ENCODE assay signal across 9 cellular contexts in genomic region chr11:16924826-16925494, GRCh38.
DNase-seq lines count a peak whose midpoint lies in the region; ATAC-seq and TF ChIP-seq lines count a peak whose summit lies in the region.
"Had no signal": no experiment of that assay in that cellular context is flagged by ENCODE, and none has a peak within 500 bp of the region (broad histone marks: within the 10 kb centered on the region; RNA-seq: fewer than 3 reads in every experiment).

No MANE protein-coding gene starts in this region.

- H3K4me3 Mint-ChIP-seq in Calu3 (ENCODE audit: low read depth, unreplicated experiment), result peak overlapping the region; percentile 95

- H3K36me3 ChIP-seq in PC-9 (ENCODE audit: low read depth) (no peaks in the 10 kb centered on the region), esophagus muscularis mucosa (no peaks in the 10 kb centered on the region)

- H4K20me1 ChIP-seq in PC-9 (ENCODE audit: insufficient read depth), result peaks cover 4% of the 10 kb centered on the region

- H3K27ac ChIP-seq in PC-9, result peak overlapping the region; percentile 91
- peak overlapping the region in 3 of 4 donors; percentile 45 to 70 (median 48) for H3K27ac ChIP-seq in esophagus muscularis mucosa (replicated peaks in 1 of 4)

- peak; percentile 93 for DNase-seq in Calu3
- peak; percentile 86 to 87 for DNase-seq in PC-9
- no peak for DNase-seq in esophagus muscularis mucosa (ENCODE audit: extremely low spot score)
- peak; percentile 30 for DNase-seq in myocyte (ENCODE audit: low read depth)
- DNase-seq in GM10266 (ENCODE audit: extremely low spot score), result no peak
- no peak for DNase-seq in NOMO-1 (lab: John Stamatoyannopoulos, UW; ENCODE audit: unreplicated experiment in 2 of 2)

- no peak overlapping the region for H2AFZ ChIP-seq in PC-9

- peaks cover 62% of the 10 kb centered on the region for H3K4me1 ChIP-seq in PC-9 (replicated peaks; ENCODE audit: insufficient read depth)
- H3K4me1 ChIP-seq in esophagus muscularis mucosa, result peaks cover 10 to 29% (median 23%) of the 10 kb centered on the region in 4 donors

- H3F3A ChIP-seq in PC-9 (ENCODE audit: insufficient read depth, low read depth), result peaks cover 29% of the 10 kb centered on the region; the same call in 1 of the 2 replicates

- peak overlapping the region; percentile 88 for H3K4me2 ChIP-seq in PC-9

- CTCF ChIA-PET in Calu3 (lab: Charles Lee) (interaction anchor here (0.6 to 2.0 kb wide), 6 partner anchors 22 to 151 kb away, joined by 3 to 9 read pairs (median 4); no protein-coding TSS in a partner anchor), PC-9 (lab: Charles Lee) (no interaction called here)

- H3K9me2 ChIP-seq in PC-9 (ENCODE audit: insufficient read depth), result no peaks in the 10 kb centered on the region

- H3K27ac Mint-ChIP-seq in Calu3 (ENCODE audit: unreplicated experiment), result peak overlapping the region; percentile 87

- H3K9me3 ChIP-seq in PC-9 (ENCODE audit: insufficient read depth, low read depth), result no peaks in the 10 kb centered on the region
- no peaks in the 10 kb centered on the region for H3K9me3 ChIP-seq in esophagus muscularis mucosa

- TSS peak; percentile 74 for BruUV-seq in Calu3 (replicated peaks; lab: Mats Ljungman, UMichigan)
- BruUV-seq in PC-9 (replicated peaks; lab: Mats Ljungman, UMichigan), result TSS peak; percentile 52

- H3K79me2 ChIP-seq in PC-9 (ENCODE audit: low read depth), result peaks cover 51% of the 10 kb centered on the region

- no peak for TF ChIP-seq POLR2A in esophagus muscularis mucosa (IDR thresholded peaks at IDR 0.05; ENCODE audit: low read depth)

- ATAC-seq in GM21825 (IDR thresholded peaks at IDR 0.05; ENCODE audit: unreplicated experiment) (peak; percentile 3), HG03135 (IDR thresholded peaks at IDR 0.05; ENCODE audit: unreplicated experiment) (no peak)

- H3K9me3 Mint-ChIP-seq in Calu3 (ENCODE audit: low read depth, unreplicated experiment), result no peaks in the 10 kb centered on the region

- peaks cover 36% of the 10 kb centered on the region for H3K36me3 Mint-ChIP-seq in Calu3 (ENCODE audit: insufficient read depth, unreplicated experiment)

- H3K27me3 ChIP-seq in PC-9 (ENCODE audit: insufficient read depth, low read depth), result no peaks in the 10 kb centered on the region
- peaks cover 0 to 15% (median 0%) of the 10 kb centered on the region in 4 donors for H3K27me3 ChIP-seq in esophagus muscularis mucosa

- POLR2A ChIA-PET in PC-9 (lab: Charles Lee; ENCODE audit: unreplicated experiment), result interaction anchor here (0.6 to 0.7 kb wide), 3 partner anchors 13 to 1155 kb away, joined by 3 to 4 read pairs (median 4); no protein-coding TSS in a partner anchor

- H3K4me3 ChIP-seq in PC-9 (peak overlapping the region; percentile 61), esophagus muscularis mucosa (peak overlapping the region; percentile 55 to 62 (median 59))
- H3K4me3 ChIP-seq: K562 had no signal

- intact Hi-C loops in Calu3 (cut with micrococcal nuclease; ENCODE audit: unreplicated experiment) (loop anchor here (1.0 to 5.0 kb wide), 3 partner anchors 35 to 103 kb away; no protein-coding TSS in a partner anchor), PC-9 (cut with micrococcal nuclease; ENCODE audit: unreplicated experiment) (loop anchor here (1.0 to 2.0 kb wide), 3 partner anchors 32 to 56 kb away; no protein-coding TSS in a partner anchor), esophagus muscularis mucosa (cut with DNase I) (no loop called here)

- H3K4me1 Mint-ChIP-seq in Calu3 (ENCODE audit: low read depth, unreplicated experiment), result peaks cover 58% of the 10 kb centered on the region

- TF ChIP-seq EP300 in esophagus muscularis mucosa (IDR thresholded peaks at IDR 0.05), result no peak

- under 1% methylated on average over 18 of the region's 47 CpGs for WGBS in esophagus muscularis mucosa

- TF ChIP-seq CTCF in Calu3 (IDR thresholded peaks at IDR 0.05; ENCODE audit: unreplicated experiment) (no peak), PC-9 (conservative IDR thresholded peaks at IDR 0.05) (no peak), esophagus muscularis mucosa (IDR thresholded peaks at IDR 0.05) (no peak), GM10266 (IDR thresholded peaks at IDR 0.05; ENCODE audit: control insufficient read depth, insufficient read depth, low read depth, missing control alignments) (no peak)

- H3K27me3 Mint-ChIP-seq in Calu3 (ENCODE audit: unreplicated experiment), result no peaks in the 10 kb centered on the region

Comparison
In these comparisons a context has a peak if more than half of its experiments do, and no peak if none do; other contexts are left out.
1. DNase-seq: peak in Calu3 (single experiment), PC-9 (2 of 2) and myocyte (single experiment); none in esophagus muscularis mucosa (single experiment), GM10266 (single experiment) and NOMO-1 (0 of 2).